Comparison of ENCODE assay signal across 9 cellular contexts in the genomic region with DNA sequence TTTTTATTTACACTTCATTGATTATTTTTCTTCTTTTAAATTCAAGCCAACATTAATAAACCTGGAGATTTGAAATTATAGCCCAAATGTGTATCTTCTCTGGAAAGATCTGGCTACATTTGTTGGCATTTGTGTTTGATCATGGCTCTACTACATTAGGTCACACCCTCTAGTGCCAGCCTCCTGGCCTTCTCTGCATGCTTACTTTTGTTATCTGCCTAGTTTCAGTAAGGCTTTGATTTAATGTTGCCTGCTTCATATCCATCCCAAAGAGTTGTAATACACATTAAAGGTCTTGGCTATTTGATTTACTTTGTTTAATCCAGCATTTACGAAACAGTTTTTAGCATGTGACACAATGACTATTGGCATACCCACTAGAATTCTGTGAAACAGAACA.
"Had no signal": no experiment of that assay in that cellular context is flagged by ENCODE, and none has a peak within 500 bp of the region (broad histone marks: within the 10 kb centered on the region; RNA-seq: fewer than 3 reads in every experiment).

No MANE protein-coding gene starts in this region.

- H3K27me3 Mint-ChIP-seq: IgD-negative memory B cell had no signal

- H3K27ac ChIP-seq: HL-60, KMS-11 had no signal

- ATAC-seq: HepG2, K562 had no signal

- H3K4me1 Mint-ChIP-seq: IgD-negative memory B cell had no signal

- H3K36me3 Mint-ChIP-seq: IgD-negative memory B cell had no signal

- FAIRE-seq: HepG2, HTR-8/SVneo, K562 had no signal

- H3K4me3 Mint-ChIP-seq: IgD-negative memory B cell had no signal

- H3K4me3 ChIP-seq: K562 had no signal

- H3K27ac Mint-ChIP-seq: IgD-negative memory B cell had no signal

- H3K4me2 ChIP-seq: KMS-11 had no signal

- DNase-seq: IMR-90, KBM-7, KG1 had no signal
